16 cellular contexts compared by ENCODE assay signal in the genomic region with DNA sequence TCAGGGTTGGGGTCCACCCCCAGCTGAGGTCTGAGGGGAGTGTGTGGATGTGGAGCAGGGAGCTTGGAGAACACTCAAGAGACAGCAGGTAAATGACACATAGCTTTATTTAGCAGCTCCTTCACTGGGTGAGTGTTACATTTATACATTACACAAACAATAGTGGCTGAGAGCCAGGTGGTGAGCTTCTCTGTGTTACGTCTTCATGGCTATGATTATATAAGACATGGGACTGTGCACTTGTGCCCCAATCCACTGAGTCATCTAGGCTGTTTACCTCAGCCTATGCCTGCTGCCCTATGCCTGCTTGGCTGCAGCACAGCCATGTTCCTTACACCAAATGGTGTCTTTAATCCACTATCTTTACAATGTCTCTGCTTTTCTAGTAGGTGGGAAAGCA.
"Had no signal": no experiment of that assay in that cellular context is flagged by ENCODE, and none has a peak within 500 bp of the region (broad histone marks: within the 10 kb centered on the region; RNA-seq: fewer than 3 reads in every experiment).

No MANE protein-coding gene starts in this region.

- H3K27me3 ChIP-seq: gastrocnemius medialis, left lung, tibial nerve had no signal

- H3K36me3 ChIP-seq: gastrocnemius medialis, left lung, tibial nerve had no signal

- H3K4me1 ChIP-seq: gastrocnemius medialis, left lung, tibial nerve had no signal

- H3K4me3 ChIP-seq: gastrocnemius medialis, left lung, tibial nerve had no signal

- ATAC-seq: activated T-helper 17 cell treated with anti-CD3 and anti-CD28 coated beads, Interleukin-2, amount 50 U/mL, for 72 hours; gastrocnemius medialis; left lung had no signal

- H3K27ac ChIP-seq: gastrocnemius medialis, left lung, tibial nerve had no signal

- H3K9me3 ChIP-seq: gastrocnemius medialis, left lung, tibial nerve had no signal

- DNase-seq: activated CD4-positive, alpha-beta T cell treated with anti-CD3 and anti-CD28 coated beads, Interleukin-2, amount 50 U/mL, for 48 hours; activated naive CD4-positive, alpha-beta T cell treated with Interleukin-2 at 50 U/mL for 16 hours; activated naive CD8-positive, alpha-beta T cell treated with anti-CD3 and anti-CD28 coated beads, Interleukin-2, amount 10 ng/mL, durations not matched to agents 7 days and 5 days; cortex of kidney; effector CD4-positive, alpha-beta T cell; gastrocnemius medialis; head of caudate nucleus; left lung; midbrain; occipital lobe; retina; stimulated activated CD4-positive, alpha-beta T cell treated with anti-CD3 and anti-CD28 coated beads, Interleukin-12 subunit alpha, Interleukin-12 subunit beta, amount 100 ng/mL, for 4 hours; stimulated activated CD4-positive, alpha-beta T cell treated with anti-CD3 and anti-CD28 coated beads, Interleukin-1b, Interleukin-23, amount 100 ng/mL, for 48 hours; stimulated activated naive CD4-positive, alpha-beta T cell treated with Interleukin-2 at 50 U/mL for 16 hours had no signal
